20 cellular contexts compared by ENCODE assay signal in the genomic region with DNA sequence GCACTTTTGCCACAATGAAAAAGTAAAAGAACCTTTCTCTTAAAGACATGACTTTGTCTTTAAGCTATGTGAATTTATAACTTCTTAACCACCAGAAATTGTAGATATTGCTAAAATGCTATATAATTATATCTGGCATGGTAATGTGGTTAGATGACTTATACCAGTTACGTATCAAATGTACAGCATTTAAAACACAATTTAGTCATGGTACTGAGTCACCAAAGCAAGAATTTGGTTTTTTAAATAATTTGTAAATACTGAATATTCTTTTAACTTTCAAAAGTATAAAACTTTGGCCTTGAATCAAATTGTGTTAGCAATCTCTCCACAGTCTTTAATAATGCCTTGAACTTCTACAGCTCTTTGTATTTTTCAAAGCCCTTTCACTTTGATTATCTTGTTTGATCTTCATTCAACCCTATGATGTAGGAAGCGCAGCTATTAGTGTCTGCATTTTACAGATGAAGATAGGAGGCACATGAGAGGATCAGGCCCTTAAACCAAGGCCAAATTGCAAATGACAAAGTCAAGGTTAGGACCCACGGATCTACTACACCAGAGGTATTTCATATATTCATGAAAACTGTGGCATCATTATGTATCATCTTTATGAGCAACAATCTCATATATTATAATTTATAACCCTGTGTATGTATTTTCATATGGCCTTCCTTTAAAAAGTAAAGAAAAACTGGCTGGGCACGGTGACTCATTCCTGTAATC. TPM values are rescaled to one million over a fixed set of nuclear protein-coding genes. Genes with fewer than 3 reads are reported as not detected.
DNase-seq lines count a peak whose midpoint lies in the region; ATAC-seq and TF ChIP-seq lines count a peak whose summit lies in the region.
"Had no signal": no experiment of that assay in that cellular context is flagged by ENCODE, and none has a peak within 500 bp of the region (broad histone marks: within the 10 kb centered on the region; RNA-seq: fewer than 3 reads in every experiment).

No MANE protein-coding gene starts in this region.

- H2AFZ ChIP-seq in PC-9: no peak overlapping the region

- H3F3A ChIP-seq in PC-9 (ENCODE audit: insufficient read depth, low read depth): peaks cover 4% of the 10 kb centered on the region; the same call in 1 of the 2 replicates

- peak overlapping the region; percentile 9; the same call in 1 of the 2 replicates for H3K4me2 ChIP-seq in PC-9

- peaks cover 22% of the 10 kb centered on the region for H3K4me1 ChIP-seq in PC-9 (replicated peaks; ENCODE audit: insufficient read depth)

- H3K9me2 ChIP-seq in PC-9 (ENCODE audit: insufficient read depth): no peaks in the 10 kb centered on the region

- intact Hi-C loops in PC-9 (cut with micrococcal nuclease; ENCODE audit: unreplicated experiment): no loop called here

- CTCF ChIA-PET in PC-9 (lab: Charles Lee): no interaction called here

- no peaks in the 10 kb centered on the region for H3K9me3 ChIP-seq in PC-9 (ENCODE audit: insufficient read depth, low read depth)

- H3K4me3 ChIP-seq in PC-9 (no peak overlapping the region), skeletal muscle cell (ENCODE audit: low read depth, low read length) (no peak overlapping the region)
- H3K4me3 ChIP-seq: cardiac muscle cell had no signal

- no TSS peak for BruUV-seq in PC-9 (replicated peaks; lab: Mats Ljungman, UMichigan)

- no peak for TF ChIP-seq CTCF in PC-9 (conservative IDR thresholded peaks at IDR 0.05)

- H3K27ac ChIP-seq in PC-9: no peak overlapping the region
- H3K27ac ChIP-seq: cardiac muscle cell, HL-60 had no signal

- no peaks in the 10 kb centered on the region for H3K27me3 ChIP-seq in PC-9 (ENCODE audit: insufficient read depth, low read depth)

- no peak for ATAC-seq in GM18505 (IDR thresholded peaks at IDR 0.05; ENCODE audit: unreplicated experiment)
- ATAC-seq: CD8-positive, alpha-beta T cell; T-helper 17 cell had no signal

- DNase-seq in GM03348 (ENCODE audit: low spot score) (peak; percentile 22), PC-9 (no peak), dedifferentiated amniotic fluid mesenchymal stem cell (ENCODE audit: extremely low spot score) (peak; percentile 82), skeletal muscle cell (ENCODE audit: low read depth) (peak; percentile 39), NCI-H526 (lab: John Stamatoyannopoulos, UW) (no peak), NCI-H1105 (lab: John Stamatoyannopoulos, UW) (no peak)
- no peak for DNase-seq in activated CD4-positive, alpha-beta T cell treated with anti-CD3 and anti-CD28 coated beads, Interleukin-2, amount 50 U/mL, for 1 hour
- DNase-seq: activated naive CD4-positive, alpha-beta T cell treated with anti-CD3 and anti-CD28 coated beads for 36 hours; CD8-positive, alpha-beta T cell; effector memory CD4-positive, alpha-beta T cell; NCI-H1930; NCI-H524; posterior cingulate gyrus; T-helper 17 cell had no signal

- no peaks in the 10 kb centered on the region for H3K36me3 ChIP-seq in PC-9 (ENCODE audit: low read depth)
- H3K36me3 ChIP-seq: cardiac muscle cell had no signal

- H3K79me2 ChIP-seq in PC-9 (ENCODE audit: low read depth): no peaks in the 10 kb centered on the region

- POLR2A ChIA-PET in PC-9 (lab: Charles Lee; ENCODE audit: unreplicated experiment): no interaction called here

- TF ChIP-seq POLR2A in GM18505 (IDR thresholded peaks at IDR 0.05; ENCODE audit: borderline replicate concordance, extremely low read depth, insufficient read depth, insufficient read length): no peak

- no peaks in the 10 kb centered on the region for H4K20me1 ChIP-seq in PC-9 (ENCODE audit: insufficient read depth)

RNA-seq across cellular contexts. Expression of gene SYTL2, which starts 4.4 kb away (rescaled TPM):
- total RNA-seq in PC-9 (2021): 13.3 and 16.0 TPM in 2 replicates

RNA-seq across cellular contexts. Expression of gene CCDC83, which starts 39.8 kb away (rescaled TPM):
- total RNA-seq in PC-9 (2021): not detected in 2 replicates
- total RNA-seq: activated naive CD4-positive, alpha-beta T cell treated with anti-CD3 and anti-CD28 coated beads for 36 hours; cardiac muscle cell; CD8-positive, alpha-beta T cell; G401; glomerular endothelial cell; kidney epithelial cell had no signal

Comparison
In these comparisons a context has a peak if more than half of its experiments do, and no peak if none do; other contexts are left out.
1. DNase-seq: peak in GM03348 (single experiment), dedifferentiated amniotic fluid mesenchymal stem cell (single experiment) and skeletal muscle cell (single experiment); none in PC-9 (0 of 2), NCI-H526 (0 of 2), activated CD4-positive, alpha-beta T cell treated with anti-CD3 and anti-CD28 coated beads, Interleukin-2, amount 50 U/mL, for 1 hour (single experiment) and NCI-H1105 (single experiment).